8 cellular contexts compared by ENCODE assay signal in genomic region chr4:705278-706082, GRCh38. TPM values are rescaled to one million over a fixed set of nuclear protein-coding genes. Genes with fewer than 3 reads are reported as not detected.
DNase-seq lines count a peak whose midpoint lies in the region; ATAC-seq and TF ChIP-seq lines count a peak whose summit lies in the region.

A gene with protein sequence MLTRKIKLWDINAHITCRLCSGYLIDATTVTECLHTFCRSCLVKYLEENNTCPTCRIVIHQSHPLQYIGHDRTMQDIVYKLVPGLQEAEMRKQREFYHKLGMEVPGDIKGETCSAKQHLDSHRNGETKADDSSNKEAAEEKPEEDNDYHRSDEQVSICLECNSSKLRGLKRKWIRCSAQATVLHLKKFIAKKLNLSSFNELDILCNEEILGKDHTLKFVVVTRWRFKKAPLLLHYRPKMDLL (plus strand): TSS chr4:705832. CDS start chr4:733681, 27,849 bp downstream.

- peak within 1 kb of the TSS; percentile 69 to 95 (median 93) for H3K4me3 ChIP-seq in liver (ENCODE audit: low read depth in 1 of 3, low read length in 3 of 3)

- H3K9me3 Mint-ChIP-seq in CD14-positive monocyte: no peaks in the 10 kb centered on the region
- H3K9me3 Mint-ChIP-seq in dendritic cell treated with granulocyte-macrophage colony-stimulating factor and Interleukin-4, amounts not matched to agents 40 ng/mL and 50 ng/mL, for 4 days: no peaks in the 10 kb centered on the region

- peak; percentile 97 for ATAC-seq in GM19438 (IDR thresholded peaks at IDR 0.05; ENCODE audit: low read depth, unreplicated experiment)
- peak; percentile 82 for ATAC-seq in HG03571 (IDR thresholded peaks at IDR 0.05; ENCODE audit: unreplicated experiment)

- intact Hi-C loops in CD14-positive monocyte (cut with micrococcal nuclease): loop anchor here (2.0 to 5.0 kb wide), 3 partner anchors 17 to 77 kb away; partner anchors contain the start of genes ATP5ME (in 1 of the 2), MYL5 (in 1 of the 2) and SLC49A3 (in 1 of the 2)
- intact Hi-C loops in dendritic cell treated with granulocyte-macrophage colony-stimulating factor and Interleukin-4, amounts not matched to agents 40 ng/mL and 50 ng/mL, for 4 days (cut with micrococcal nuclease): loop anchor here (5.0 kb wide), 1 partner anchor 77 kb away; no protein-coding TSS in a partner anchor

- no peaks in the 10 kb centered on the region for H3K9me3 ChIP-seq in liver (ENCODE audit: control insufficient read depth in 4 of 4, low read length in 3 of 4)

- peak within 1 kb of the TSS; percentile 78 to 88 for H3K4me3 Mint-ChIP-seq in CD14-positive monocyte
- H3K4me3 Mint-ChIP-seq in dendritic cell treated with granulocyte-macrophage colony-stimulating factor and Interleukin-4, amounts not matched to agents 40 ng/mL and 50 ng/mL, for 4 days: peak within 1 kb of the TSS; percentile 94

- H3K36me3 Mint-ChIP-seq in CD14-positive monocyte: peaks cover 4 to 5% of the 10 kb centered on the region in 2 donors
- peaks cover 24% of the 10 kb centered on the region for H3K36me3 Mint-ChIP-seq in dendritic cell treated with granulocyte-macrophage colony-stimulating factor and Interleukin-4, amounts not matched to agents 40 ng/mL and 50 ng/mL, for 4 days (ENCODE audit: low read depth)

- no peak for TF ChIP-seq RAD21 in liver (IDR thresholded peaks at IDR 0.05)

- H3K27ac ChIP-seq in liver (ENCODE audit: low read depth in 1 of 2, low read length in 2 of 2): peak within 1 kb of the TSS; percentile 85 to 93

- DNase-seq in CD14-positive monocyte (ENCODE audit: low spot score) (peak; percentile 97), NCI-H774 (lab: John Stamatoyannopoulos, UW) (peak; percentile 87)
- DNase-seq in activated CD4-positive, alpha-beta T cell treated with anti-CD3 and anti-CD28 coated beads, Interleukin-2, amount 50 U/mL, for 4 hours: peak; percentile 96
- peak; percentile 98 for DNase-seq in stimulated activated CD4-positive, alpha-beta T cell treated with anti-CD3 and anti-CD28 coated beads, Interleukin-4, amount 100 ng/mL, for 1 hour

- TF ChIP-seq CTCF in CD14-positive monocyte (IDR thresholded peaks at IDR 0.05): no peak
- TF ChIP-seq CTCF in liver (IDR thresholded peaks at IDR 0.05; ENCODE audit: low read depth, low read length, missing input control): no peak

- H3K27me3 ChIP-seq in liver (ENCODE audit: control insufficient read depth in 4 of 4, insufficient read depth in 4 of 4, low read length in 3 of 4): no peaks in the 10 kb centered on the region

- peaks cover 6 to 28% (median 18%) of the 10 kb centered on the region in 4 donors for H3K4me1 ChIP-seq in liver (ENCODE audit: control insufficient read depth in 4 of 4, insufficient read depth in 4 of 4, low read length in 3 of 4)

- WGBS in liver: 1% methylated on average over 82 of the region's 82 CpGs

- peaks cover 2 to 4% (median 3%) of the 10 kb centered on the region in 3 donors for H3K27me3 Mint-ChIP-seq in CD14-positive monocyte (ENCODE audit: low read depth in 3 of 3)
- peaks cover 9% of the 10 kb centered on the region for H3K27me3 Mint-ChIP-seq in dendritic cell treated with granulocyte-macrophage colony-stimulating factor and Interleukin-4, amounts not matched to agents 40 ng/mL and 50 ng/mL, for 4 days

- H3K4me1 Mint-ChIP-seq in CD14-positive monocyte: peaks cover 34% of the 10 kb centered on the region
- H3K4me1 Mint-ChIP-seq in dendritic cell treated with granulocyte-macrophage colony-stimulating factor and Interleukin-4, amounts not matched to agents 40 ng/mL and 50 ng/mL, for 4 days (ENCODE audit: low read depth): peaks cover 60% of the 10 kb centered on the region

- H3K9ac ChIP-seq in liver (ENCODE audit: low read depth in 1 of 2, low read length in 2 of 2): peak within 1 kb of the TSS; percentile 78 to 100

- no peaks in the 10 kb centered on the region for H3K36me3 ChIP-seq in liver (ENCODE audit: control insufficient read depth in 4 of 4, insufficient read depth in 3 of 4, low read depth in 1 of 4, low read length in 3 of 4)

- H3K27ac Mint-ChIP-seq in CD14-positive monocyte: peak within 1 kb of the TSS; percentile 69 to 97 (median 92)
- peak within 1 kb of the TSS; percentile 97 for H3K27ac Mint-ChIP-seq in dendritic cell treated with granulocyte-macrophage colony-stimulating factor and Interleukin-4, amounts not matched to agents 40 ng/mL and 50 ng/mL, for 4 days

TF ChIP-seq in liver, 16 proteins besides CTCF, POLR2A, EP300 and RAD21:
- TF ChIP-seq RXRA (IDR thresholded peaks at IDR 0.05) (peak; percentile 54 to 71), REST (IDR thresholded peaks at IDR 0.05) (no peak), SP1 (IDR thresholded peaks at IDR 0.05) (peak; percentile 52), NR2F2 (IDR thresholded peaks at IDR 0.05) (peak; percentile 100), HNF4A (conservative IDR thresholded peaks at IDR 0.05) (peak in 1 of 2 donors; percentile 71)
TF ChIP-seq in liver: peak in this region for 4.

RNA-seq across cellular contexts. Expression of the gene that starts here (rescaled TPM):
- polyA plus RNA-seq in CD14-positive monocyte: 1 to 10 TPM; 7.0 to 8.3 TPM
- 10 to 100 TPM; 17.2 to 23.3 TPM for total RNA-seq in liver
- 10 to 100 TPM; 11.0 to 11.4 TPM for polyA plus RNA-seq in liver

Comparison
In these comparisons a context has a peak if more than half of its experiments do, and no peak if none do; other contexts are left out.
1. Peak in every context shown above with its lines: DNase-seq, ATAC-seq, H3K4me3 ChIP-seq and H3K27ac ChIP-seq.